Comparison of ENCODE assay signal across 1 cellular context in the genomic region with DNA sequence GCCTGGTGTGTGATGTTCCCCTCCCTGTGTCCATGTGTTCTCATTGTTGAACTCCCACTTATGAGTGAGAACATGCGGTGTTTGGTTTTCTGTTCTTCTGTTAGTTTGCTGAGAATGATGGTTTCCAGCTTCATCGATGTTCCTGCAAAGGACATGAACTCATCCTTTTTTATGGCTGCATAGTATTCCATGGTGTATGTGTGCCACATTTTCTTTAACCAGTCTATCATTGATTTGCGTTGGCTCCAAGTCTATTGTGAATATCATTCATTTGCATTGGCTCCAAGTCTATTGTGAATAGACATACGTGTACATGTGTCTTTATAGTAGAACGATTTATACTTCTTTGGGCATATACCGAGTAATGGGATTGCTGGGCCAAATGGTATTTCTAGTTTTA.
A peak's percentile ranks its signal among the peaks of the same experiment; 100 is the strongest.
TF ChIP-seq lines count a peak whose summit lies in the region.

No MANE protein-coding gene starts in this region.

TF ChIP-seq in HEK293, 187 proteins besides CTCF, POLR2A, EP300 and RAD21:
- TF ChIP-seq, protein P1, sequence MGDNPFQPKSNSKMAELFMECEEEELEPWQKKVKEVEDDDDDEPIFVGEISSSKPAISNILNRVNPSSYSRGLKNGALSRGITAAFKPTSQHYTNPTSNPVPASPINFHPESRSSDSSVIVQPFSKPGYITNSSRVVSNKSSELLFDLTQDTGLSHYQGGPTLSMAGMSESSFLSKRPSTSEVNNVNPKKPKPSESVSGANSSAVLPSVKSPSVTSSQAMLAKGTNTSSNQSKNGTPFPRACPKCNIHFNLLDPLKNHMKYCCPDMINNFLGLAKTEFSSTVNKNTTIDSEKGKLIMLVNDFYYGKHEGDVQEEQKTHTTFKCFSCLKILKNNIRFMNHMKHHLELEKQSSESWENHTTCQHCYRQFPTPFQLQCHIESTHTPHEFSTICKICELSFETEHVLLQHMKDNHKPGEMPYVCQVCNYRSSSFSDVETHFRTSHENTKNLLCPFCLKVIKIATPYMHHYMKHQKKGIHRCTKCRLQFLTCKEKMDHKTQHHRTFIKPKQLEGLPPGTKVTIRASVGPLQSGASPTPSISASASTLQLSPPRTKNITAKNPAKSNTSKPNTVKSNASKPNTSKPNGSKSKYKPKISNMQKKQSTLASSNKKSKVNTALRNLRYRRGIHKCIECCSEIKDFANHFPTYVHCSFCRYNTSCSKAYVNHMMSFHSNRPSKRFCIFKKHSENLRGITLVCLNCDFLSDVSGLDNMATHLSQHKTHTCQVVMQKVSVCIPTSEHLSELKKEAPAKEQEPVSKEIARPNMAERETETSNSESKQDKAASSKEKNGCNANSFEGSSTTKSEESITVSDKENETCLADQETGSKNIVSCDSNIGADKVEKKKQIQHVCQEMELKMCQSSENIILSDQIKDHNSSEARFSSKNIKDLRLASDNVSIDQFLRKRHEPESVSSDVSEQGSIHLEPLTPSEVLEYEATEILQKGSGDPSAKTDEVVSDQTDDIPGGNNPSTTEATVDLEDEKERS (tag by site-specific recombination; IDR thresholded peaks at IDR 0.05): 0 out of 2 replicates have a peak, but pooled peaks have one; percentile 15
- peak; percentile 70 for TF ChIP-seq ZNF146 (tag by site-specific recombination; IDR thresholded peaks at IDR 0.05)
